ENCODE assay signal across 22 cellular contexts in the genomic region with DNA sequence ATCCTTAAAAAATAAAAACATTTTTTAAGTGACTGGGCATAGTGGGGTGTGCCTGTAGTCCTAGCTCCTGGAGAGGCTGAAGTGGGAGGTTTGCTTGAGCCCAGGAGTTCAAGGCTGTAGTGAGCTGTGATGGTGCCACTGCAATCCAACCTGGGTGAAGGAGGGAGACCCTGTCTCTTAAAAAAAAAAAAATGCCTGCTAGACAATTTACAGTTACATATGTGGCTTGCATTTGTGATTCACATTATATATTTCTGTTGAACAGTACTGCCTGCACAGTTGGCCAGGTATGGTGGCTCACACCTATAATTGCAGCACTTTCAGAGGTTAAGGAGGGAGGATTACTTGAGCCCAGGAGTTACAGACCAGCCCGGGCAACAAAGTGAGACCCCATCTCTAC. TPM values are rescaled to one million over a fixed set of nuclear protein-coding genes. Genes with fewer than 3 reads are reported as not detected.
DNase-seq lines count a peak whose midpoint lies in the region; ATAC-seq and TF ChIP-seq lines count a peak whose summit lies in the region.
"Had no signal": no experiment of that assay in that cellular context is flagged by ENCODE, and none has a peak within 500 bp of the region (broad histone marks: within the 10 kb centered on the region; RNA-seq: fewer than 3 reads in every experiment).

No MANE protein-coding gene starts in this region.

- no peak overlapping the region for H3K4me3 ChIP-seq in CD8-positive, alpha-beta T cell (ENCODE audit: low read depth, low read length)
- H3K4me3 ChIP-seq: heart right ventricle, MG63, Peyer's patch, suprapubic skin had no signal

- no peak for DNase-seq in activated T-cell treated with anti-CD3 and anti-CD28 coated beads, Interleukin-2, amount 50 U/mL, for 24 hours
- DNase-seq in activated T-cell treated with anti-CD3 and anti-CD28 coated beads, Interleukin-2, amount 50 U/mL, for 48 hours = no peak
- DNase-seq in CD8-positive, alpha-beta T cell = no peak
- no peak for DNase-seq in activated naive CD4-positive, alpha-beta T cell treated with anti-CD3 and anti-CD28 coated beads, Interleukin-2, amount 50 U/mL, for 72 hours (ENCODE audit: low spot score in 2 of 2)
- DNase-seq in natural killer cell (no peak), GM13977 (ENCODE audit: low spot score) (no peak), OCI-M2 (lab: John Stamatoyannopoulos, UW; ENCODE audit: unreplicated experiment) (no peak)
- DNase-seq: foreskin fibroblast; H9; heart right ventricle; left colon; MG63; NCI-H1417; NCI-H510A; NK-92 treated with Interleukin-12 subunit alpha and Interleukin-12 subunit beta, amount 100 ng/mL, for 24 hours; Peyer's patch had no signal

- H3K27me3 ChIP-seq in CD8-positive, alpha-beta T cell (ENCODE audit: insufficient read depth, low read length) = no peaks in the 10 kb centered on the region
- H3K27me3 ChIP-seq: heart right ventricle, MG63, Peyer's patch, suprapubic skin had no signal

- peak; percentile 6 for ATAC-seq in CD8-positive, alpha-beta T cell
- ATAC-seq in activated naive CD4-positive, alpha-beta T cell treated with anti-CD3 and anti-CD28 coated beads, Interleukin-2, amount 50 U/mL, for 72 hours = no peak
- no peak for ATAC-seq in natural killer cell
- no peak for ATAC-seq in GM18505 (IDR thresholded peaks at IDR 0.05; ENCODE audit: unreplicated experiment)
- ATAC-seq: heart right ventricle, left colon, sciatic nerve, WTC11 had no signal

- no peak overlapping the region for H3K27ac ChIP-seq in CD8-positive, alpha-beta T cell (ENCODE audit: low read depth, low read length)
- H3K27ac ChIP-seq: C4-2B, Peyer's patch, suprapubic skin had no signal

- H3K27ac Mint-ChIP-seq in activated T-cell treated with anti-CD3 and anti-CD28 coated beads, Interleukin-2, amount 50 U/mL, for 24 hours = peak overlapping the region; percentile 97
- peak overlapping the region; percentile 91 for H3K27ac Mint-ChIP-seq in CD8-positive, alpha-beta T cell
- H3K27ac Mint-ChIP-seq in activated naive CD4-positive, alpha-beta T cell treated with anti-CD3 and anti-CD28 coated beads, Interleukin-2, amount 50 U/mL, for 72 hours = peak overlapping the region; percentile 77 to 93
- peak overlapping the region; percentile 86 to 87 for H3K27ac Mint-ChIP-seq in natural killer cell
- H3K27ac Mint-ChIP-seq: nephron, WTC11 had no signal

- H3K27me3 Mint-ChIP-seq in activated T-cell treated with anti-CD3 and anti-CD28 coated beads, Interleukin-2, amount 50 U/mL, for 24 hours = no peaks in the 10 kb centered on the region
- no peaks in the 10 kb centered on the region for H3K27me3 Mint-ChIP-seq in CD8-positive, alpha-beta T cell (ENCODE audit: low read depth)
- no peaks in the 10 kb centered on the region for H3K27me3 Mint-ChIP-seq in natural killer cell (ENCODE audit: low read depth in 2 of 2)

- intact Hi-C loops in CD8-positive, alpha-beta T cell (cut with DNase I, micrococcal nuclease) = loop anchor here in 1 of 2 experiments (2.0 kb wide), 1 partner anchor 22 kb away; no protein-coding TSS in a partner anchor
- intact Hi-C loops in natural killer cell (cut with micrococcal nuclease) = no loop called here

- in situ Hi-C loops in GM13977 (cut with MboI; ENCODE audit: low pct_unique_long_range_greater_than_20kb, low sequenced_read_pairs, unreplicated experiment) = no loop called here

- H3K9me3 Mint-ChIP-seq in activated T-cell treated with anti-CD3 and anti-CD28 coated beads, Interleukin-2, amount 50 U/mL, for 24 hours = no peaks in the 10 kb centered on the region
- H3K9me3 Mint-ChIP-seq in CD8-positive, alpha-beta T cell = no peaks in the 10 kb centered on the region
- H3K9me3 Mint-ChIP-seq in activated naive CD4-positive, alpha-beta T cell treated with anti-CD3 and anti-CD28 coated beads, Interleukin-2, amount 50 U/mL, for 72 hours = no peaks in the 10 kb centered on the region
- no peaks in the 10 kb centered on the region for H3K9me3 Mint-ChIP-seq in natural killer cell
- H3K9me3 Mint-ChIP-seq: H9, nephron, WTC11 had no signal

- H3K36me3 Mint-ChIP-seq in activated T-cell treated with anti-CD3 and anti-CD28 coated beads, Interleukin-2, amount 50 U/mL, for 24 hours (ENCODE audit: low read depth) = peaks cover 46% of the 10 kb centered on the region
- H3K36me3 Mint-ChIP-seq in CD8-positive, alpha-beta T cell = peaks cover 10% of the 10 kb centered on the region
- H3K36me3 Mint-ChIP-seq in activated naive CD4-positive, alpha-beta T cell treated with anti-CD3 and anti-CD28 coated beads, Interleukin-2, amount 50 U/mL, for 72 hours = peaks cover 7% of the 10 kb centered on the region in 2 donors
- no peaks in the 10 kb centered on the region for H3K36me3 Mint-ChIP-seq in natural killer cell

- H3K4me3 Mint-ChIP-seq in activated T-cell treated with anti-CD3 and anti-CD28 coated beads, Interleukin-2, amount 50 U/mL, for 24 hours = peak overlapping the region; percentile 62
- H3K4me3 Mint-ChIP-seq in CD8-positive, alpha-beta T cell = peak overlapping the region; percentile 74
- H3K4me3 Mint-ChIP-seq in natural killer cell = peak overlapping the region; percentile 81
- H3K4me3 Mint-ChIP-seq: H9, nephron, WTC11 had no signal

- TF ChIP-seq POLR2A in GM18505 (IDR thresholded peaks at IDR 0.05; ENCODE audit: borderline replicate concordance, extremely low read depth, insufficient read depth, insufficient read length) = no peak

- peaks cover 48% of the 10 kb centered on the region for H3K4me1 Mint-ChIP-seq in activated T-cell treated with anti-CD3 and anti-CD28 coated beads, Interleukin-2, amount 50 U/mL, for 24 hours (ENCODE audit: low read depth)
- H3K4me1 Mint-ChIP-seq in CD8-positive, alpha-beta T cell (ENCODE audit: low read depth) = peaks cover 39% of the 10 kb centered on the region
- peaks cover 37 to 41% of the 10 kb centered on the region in 2 donors for H3K4me1 Mint-ChIP-seq in natural killer cell
- H3K4me1 Mint-ChIP-seq: WTC11 had no signal

- POLR2A ChIA-PET in CD8-positive, alpha-beta T cell (lab: Charles Lee) = interaction anchor here (0.5 to 1.9 kb wide), 4 partner anchors 9 to 437 kb away, joined by 3 to 11 read pairs (median 4); no protein-coding TSS in a partner anchor

- no peaks in the 10 kb centered on the region for H3K9me3 ChIP-seq in CD8-positive, alpha-beta T cell (ENCODE audit: low read length)
- H3K9me3 ChIP-seq: MG63, Peyer's patch, suprapubic skin had no signal

- H3K4me1 ChIP-seq in CD8-positive, alpha-beta T cell (ENCODE audit: insufficient read depth, low read length) = peaks cover 24% of the 10 kb centered on the region
- H3K4me1 ChIP-seq: Peyer's patch had no signal

- no peaks in the 10 kb centered on the region for H3K36me3 ChIP-seq in CD8-positive, alpha-beta T cell (ENCODE audit: insufficient read depth, low read length)
- H3K36me3 ChIP-seq: MG63 had no signal

- TF ChIP-seq CTCF in CD8-positive, alpha-beta T cell (IDR thresholded peaks at IDR 0.05) = no peak
- no peak for TF ChIP-seq CTCF in natural killer cell (IDR thresholded peaks at IDR 0.05)
- no peak for TF ChIP-seq CTCF in GM13977 (IDR thresholded peaks at IDR 0.05; ENCODE audit: extremely low read depth, insufficient read depth, missing control alignments)

- CTCF ChIA-PET in CD8-positive, alpha-beta T cell (lab: Charles Lee) = no interaction called here

RNA-seq across cellular contexts. Expression of a gene that starts 23.4 kb away (rescaled TPM):
- 10 to 100 TPM; 52.3 to 58.6 TPM for total RNA-seq in CD8-positive, alpha-beta T cell
- total RNA-seq in activated naive CD4-positive, alpha-beta T cell treated with anti-CD3 and anti-CD28 coated beads, Interleukin-2, amount 50 U/mL, for 72 hours = 100 to 1,000 TPM; 119 to 124 TPM
- total RNA-seq in natural killer cell = 100 to 1,000 TPM in 1 of 3 donors, 10 to 100 TPM in 2; 96.1 to 102 (median 97.2) TPM

RNA-seq across cellular contexts. Expression of a gene that starts 57.3 kb away (rescaled TPM):
- total RNA-seq in CD8-positive, alpha-beta T cell = 1 to 10 TPM; 9.6 to 9.7 TPM
- 10 to 100 TPM; 15.6 to 16.6 TPM for total RNA-seq in activated naive CD4-positive, alpha-beta T cell treated with anti-CD3 and anti-CD28 coated beads, Interleukin-2, amount 50 U/mL, for 72 hours
- 10 to 100 TPM; 17.0 to 22.4 (median 22.0) TPM for total RNA-seq in natural killer cell
